ENCODE assay signal across 7 cellular contexts in the genomic region with DNA sequence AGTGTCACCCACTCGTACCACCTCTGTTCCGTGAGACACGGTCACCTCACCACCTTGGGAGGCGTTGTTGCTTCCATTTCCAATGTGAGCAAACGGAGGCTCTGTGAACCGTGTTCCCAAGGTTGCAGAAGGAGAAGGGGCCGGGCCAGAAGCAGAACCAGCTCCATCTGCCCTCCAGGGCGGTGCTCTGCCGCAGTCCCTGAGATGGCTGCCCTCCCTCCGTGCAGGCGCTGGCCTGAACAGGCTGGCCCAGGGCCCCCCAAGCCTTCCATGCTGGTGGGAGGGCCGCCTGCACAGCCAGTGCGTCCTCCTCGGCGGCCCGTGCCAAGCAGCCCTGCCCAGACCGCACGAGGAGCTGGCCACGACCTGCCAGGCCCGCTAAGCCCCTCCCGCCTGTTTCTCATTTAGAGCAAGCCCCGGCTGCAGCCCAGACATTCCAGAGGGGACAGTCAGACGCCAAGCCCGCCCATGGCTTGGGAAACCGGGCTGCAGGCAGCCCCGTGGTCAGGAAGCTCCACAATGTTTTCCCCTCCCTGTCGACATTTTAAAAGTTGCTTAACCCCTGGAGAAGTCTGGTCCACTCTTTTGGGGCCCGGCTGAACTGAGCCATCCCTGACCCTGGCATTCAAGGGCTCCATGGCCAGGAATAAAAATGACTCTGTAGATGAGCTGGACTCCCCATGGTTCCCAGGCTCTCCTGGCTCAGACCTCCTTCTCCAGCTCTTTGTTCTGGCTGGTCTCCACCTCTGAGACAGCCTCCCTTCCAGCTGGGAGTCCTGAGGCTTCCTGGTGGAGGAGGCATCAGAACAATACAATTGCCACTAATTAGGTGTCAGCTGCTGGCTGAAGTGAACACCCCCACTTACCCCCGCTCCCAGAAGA.
A peak's percentile ranks its signal among the peaks of the same experiment; 100 is the strongest.
DNase-seq lines count a peak whose midpoint lies in the region; ATAC-seq and TF ChIP-seq lines count a peak whose summit lies in the region.

No MANE protein-coding gene starts in this region.

- no peaks in the 10 kb centered on the region for H3K27me3 ChIP-seq in HUES48 (ENCODE audit: control insufficient read depth, insufficient read depth, low read length)
- H3K27me3 ChIP-seq in left lung: peaks cover 0 to 18% of the 10 kb centered on the region in 2 donors
- H3K27me3 ChIP-seq in tibial artery: no peaks in the 10 kb centered on the region

- TF ChIP-seq CTCF in choroid plexus epithelial cell (conservative IDR thresholded peaks at IDR 0.05; ENCODE audit: low read depth, low read length) (no peak), left lung (IDR thresholded peaks at IDR 0.05) (peak in 1 of 2 donors; percentile 1), tibial artery (IDR thresholded peaks at IDR 0.05) (no peak)

- H3K4me3 ChIP-seq in HUES48 (ENCODE audit: low read depth, low read length): no peak overlapping the region
- H3K4me3 ChIP-seq in choroid plexus epithelial cell (ENCODE audit: low read depth, low read length): no peak overlapping the region
- H3K4me3 ChIP-seq in left lung: peak overlapping the region in 1 of 2 donors; percentile 34
- peak overlapping the region; percentile 21 to 41 for H3K4me3 ChIP-seq in tibial artery

- H3K9me3 ChIP-seq in HUES48 (ENCODE audit: control insufficient read depth, insufficient read depth, low read length): no peaks in the 10 kb centered on the region
- no peaks in the 10 kb centered on the region for H3K9me3 ChIP-seq in left lung
- H3K9me3 ChIP-seq in tibial artery: no peaks in the 10 kb centered on the region

- peak; percentile 47 for DNase-seq in choroid plexus epithelial cell (ENCODE audit: low read depth)
- DNase-seq in left lung: peak; percentile 84 to 86
- peak; percentile 95 to 97 for DNase-seq in tibial artery
- no peak for DNase-seq in NCI-H82 treated with DMSO at 0.1 percent for 48 hours (lab: John Stamatoyannopoulos, UW; ENCODE audit: unreplicated experiment)
- DNase-seq in central memory CD4-positive, alpha-beta T cell: no peak
- no peak for DNase-seq in activated CD4-positive, alpha-beta T cell treated with anti-CD3 and anti-CD28 coated beads, Interleukin-2, amount 50 U/mL, for 4 hours

- no peak overlapping the region for H3K9ac ChIP-seq in HUES48 (ENCODE audit: low read depth, low read length)

- intact Hi-C loops in left lung (cut with DNase I) (no loop called here), tibial artery (cut with DNase I; ENCODE audit: low total_unique reads) (no loop called here)

- ATAC-seq in left lung: peak; percentile 89

- H3K36me3 ChIP-seq in HUES48 (ENCODE audit: control insufficient read depth, insufficient read depth, low read length) (no peaks in the 10 kb centered on the region), left lung (no peaks in the 10 kb centered on the region), tibial artery (no peaks in the 10 kb centered on the region)

- H3K4me1 ChIP-seq in HUES48 (ENCODE audit: control insufficient read depth, insufficient read depth, low read length): peaks cover 6% of the 10 kb centered on the region
- H3K4me1 ChIP-seq in left lung: peaks cover 5 to 27% of the 10 kb centered on the region in 2 donors
- H3K4me1 ChIP-seq in tibial artery: peaks cover 0 to 31% (median 15%) of the 10 kb centered on the region in 4 donors

- H3K27ac ChIP-seq in HUES48 (ENCODE audit: low read depth, low read length) (peak overlapping the region; percentile 73), left lung (peak overlapping the region; percentile 77 to 90), tibial artery (peak overlapping the region; percentile 77 to 81)

Comparison
In these comparisons a context has a peak if more than half of its experiments do, and no peak if none do; other contexts are left out.
1. H3K4me3 ChIP-seq: peak in tibial artery (2 of 2); none in HUES48 (single experiment) and choroid plexus epithelial cell (single experiment).
2. DNase-seq: peak in choroid plexus epithelial cell (single experiment), left lung (2 of 2) and tibial artery (2 of 2); none in NCI-H82 treated with DMSO at 0.1 percent for 48 hours (single experiment), central memory CD4-positive, alpha-beta T cell (single experiment) and activated CD4-positive, alpha-beta T cell treated with anti-CD3 and anti-CD28 coated beads, Interleukin-2, amount 50 U/mL, for 4 hours (0 of 2).
3. Peak in every context shown above with its lines, with median percentiles within 50 percentile points of each other: H3K27ac ChIP-seq.